ENCODE assay signal across 39 cellular contexts in the genomic region with DNA sequence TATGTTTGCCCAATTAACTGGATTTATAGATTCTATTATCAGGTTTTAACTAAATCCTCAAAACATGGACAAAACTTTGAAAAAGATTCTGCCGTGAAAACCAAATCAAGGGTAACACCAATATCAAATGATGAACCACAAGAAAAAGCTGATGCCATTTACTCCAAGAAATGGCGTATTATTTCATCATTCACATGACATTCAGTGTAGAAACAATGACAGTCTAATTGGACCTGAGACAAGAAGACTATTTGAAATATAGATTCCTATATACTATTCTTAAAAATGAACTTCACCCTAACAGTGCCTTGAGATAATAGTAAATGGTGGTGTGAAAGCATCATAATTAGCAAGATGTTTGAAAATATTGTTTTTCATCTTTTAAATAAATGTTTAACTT. TPM values are rescaled to one million over a fixed set of nuclear protein-coding genes. Genes with fewer than 3 reads are reported as not detected.
"Had no signal": no experiment of that assay in that cellular context is flagged by ENCODE, and none has a peak within 500 bp of the region (broad histone marks: within the 10 kb centered on the region; RNA-seq: fewer than 3 reads in every experiment).

No MANE protein-coding gene starts in this region.

- H3K27me3 ChIP-seq: MG63 had no signal

- H3K9me3 ChIP-seq: MG63 had no signal

- H3K4me3 ChIP-seq: MG63 had no signal

- H3K36me3 ChIP-seq: MG63 had no signal

- DNase-seq: Karpas-422, Kasumi-1, KG1, MG63, MM.1S, MV-4-11, NCI-H1048, NCI-H1092, NCI-H1092 treated with DMSO at 0.1 percent for 48 hours, NCI-H1105, NCI-H1105 treated with DMSO at 0.1 percent for 48 hours, NCI-H1417, NCI-H1417 treated with DMSO at 0.1 percent for 48 hours, NCI-H1436, NCI-H1436 treated with DMSO at 0.1 percent for 48 hours, NCI-H146, NCI-H1694, NCI-H1694 treated with DMSO at 0.1 percent for 48 hours, NCI-H187, NCI-H187 treated with DMSO at 0.1 percent for 48 hours, NCI-H1930, NCI-H2029, NCI-H2029 treated with DMSO at 0.1 percent for 48 hours, NCI-H2081, NCI-H2081 treated with DMSO at 0.1 percent for 48 hours, NCI-H2107, NCI-H2171, NCI-H2171 treated with DMSO at 0.1 percent for 48 hours, NCI-H2227 treated with DMSO at 0.1 percent for 48 hours, NCI-H345, NCI-H446, NCI-H446 treated with DMSO at 0.1 percent for 48 hours, NCI-H510A, NCI-H510A treated with DMSO at 0.1 percent for 48 hours had no signal

- H3K4me2 ChIP-seq: KMS-11 had no signal

- H3K27ac ChIP-seq: KMS-11 had no signal

- H3K9ac ChIP-seq: KMS-11 had no signal

RNA-seq across cellular contexts. Expression of a gene that starts 4.8 kb away (rescaled TPM):
- total RNA-seq: LHCN-M2, M059J, MCF 10A, NCI-H460 had no signal
